ENCODE assay signal across 13 cellular contexts in the genomic region with DNA sequence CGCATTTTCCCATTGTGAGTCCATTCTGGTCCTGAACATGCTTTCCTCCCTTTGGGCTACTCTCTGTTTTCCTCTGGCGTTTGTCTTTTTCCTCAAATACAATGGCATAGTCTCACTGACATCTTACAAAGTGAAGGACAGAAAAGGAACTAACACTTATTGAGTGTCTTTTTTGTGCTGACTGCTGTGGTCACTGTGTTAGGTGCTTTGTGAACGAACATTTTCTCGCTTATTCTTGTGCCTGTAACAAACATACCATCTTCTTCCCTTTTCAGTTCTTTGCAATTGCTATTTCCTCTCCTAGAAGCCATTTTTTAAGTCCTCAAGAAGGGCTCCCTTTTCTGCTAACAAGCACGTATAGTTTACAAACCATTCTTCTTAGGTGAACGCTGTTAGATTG.
"Had no signal": no experiment of that assay in that cellular context is flagged by ENCODE, and none has a peak within 500 bp of the region (broad histone marks: within the 10 kb centered on the region; RNA-seq: fewer than 3 reads in every experiment).

No MANE protein-coding gene starts in this region.

- ATAC-seq: heart left ventricle, mucosa of descending colon had no signal

- DNase-seq: activated CD4-positive, alpha-beta T cell treated with anti-CD3 and anti-CD28 coated beads, Interleukin-2, amount 10 ng/mL, durations not matched to agents 7 days and 5 days; activated CD4-positive, CD25-positive, alpha-beta regulatory T cell; activated effector memory CD4-positive, alpha-beta T cell treated with anti-CD3 and anti-CD28 coated beads, Interleukin-2, amount 50 U/mL, for 16 hours; activated naive CD8-positive, alpha-beta T cell treated with anti-CD3 and anti-CD28 coated beads, Interleukin-2, amount 10 ng/mL, durations not matched to agents 7 days and 5 days; aorta; foreskin melanocyte; heart left ventricle; mammary epithelial cell; mucosa of descending colon; nephron progenitor cell; stimulated activated CD4-positive, alpha-beta T cell treated with anti-CD3 and anti-CD28 coated beads, Interleukin-15, amount 100 ng/mL, for 24 hours; stimulated activated CD4-positive, alpha-beta T cell treated with anti-CD3 and anti-CD28 coated beads, Interleukin-4, amount 100 ng/mL, for 24 hours; stomach had no signal

- H3K4me1 Mint-ChIP-seq: nephron progenitor cell had no signal

- H3K9me3 Mint-ChIP-seq: activated CD4-positive, alpha-beta T cell treated with anti-CD3 and anti-CD28 coated beads, Interleukin-2, amount 10 ng/mL, durations not matched to agents 7 days and 5 days had no signal

- H3K27ac Mint-ChIP-seq: activated CD4-positive, alpha-beta T cell treated with anti-CD3 and anti-CD28 coated beads, Interleukin-2, amount 10 ng/mL, durations not matched to agents 7 days and 5 days; activated naive CD8-positive, alpha-beta T cell treated with anti-CD3 and anti-CD28 coated beads, Interleukin-2, amount 10 ng/mL, durations not matched to agents 7 days and 5 days; nephron progenitor cell had no signal

- H3K4me3 Mint-ChIP-seq: activated CD4-positive, alpha-beta T cell treated with anti-CD3 and anti-CD28 coated beads, Interleukin-2, amount 10 ng/mL, durations not matched to agents 7 days and 5 days; activated naive CD8-positive, alpha-beta T cell treated with anti-CD3 and anti-CD28 coated beads, Interleukin-2, amount 10 ng/mL, durations not matched to agents 7 days and 5 days; nephron progenitor cell had no signal

- H3K27me3 Mint-ChIP-seq: activated CD4-positive, alpha-beta T cell treated with anti-CD3 and anti-CD28 coated beads, Interleukin-2, amount 10 ng/mL, durations not matched to agents 7 days and 5 days; activated naive CD8-positive, alpha-beta T cell treated with anti-CD3 and anti-CD28 coated beads, Interleukin-2, amount 10 ng/mL, durations not matched to agents 7 days and 5 days had no signal
